14 cellular contexts compared by ENCODE assay signal in genomic region chr1:77680173-77680572, GRCh38. TPM values are rescaled to one million over a fixed set of nuclear protein-coding genes. Genes with fewer than 3 reads are reported as not detected.
DNase-seq lines count a peak whose midpoint lies in the region; ATAC-seq and TF ChIP-seq lines count a peak whose summit lies in the region.
"Had no signal": no experiment of that assay in that cellular context is flagged by ENCODE, and none has a peak within 500 bp of the region (broad histone marks: within the 10 kb centered on the region; RNA-seq: fewer than 3 reads in every experiment).

No MANE protein-coding gene starts in this region.

- no peaks in the 10 kb centered on the region for H3K9me3 Mint-ChIP-seq in natural killer cell treated with Interleukin-12 subunit alpha and Interleukin-12 subunit beta and Interleukin-15 and Interleukin-18, amount 100 ng/mL, for 72 hours
- H3K9me3 Mint-ChIP-seq in natural killer cell: no peaks in the 10 kb centered on the region
- H3K9me3 Mint-ChIP-seq: effector memory CD8-positive, alpha-beta T cell had no signal

- ATAC-seq in natural killer cell treated with Interleukin-12 subunit alpha and Interleukin-12 subunit beta and Interleukin-15 and Interleukin-18, amount 100 ng/mL, for 72 hours: no peak
- no peak for ATAC-seq in natural killer cell
- ATAC-seq in GM18498 (IDR thresholded peaks at IDR 0.05; ENCODE audit: unreplicated experiment): no peak
- no peak for ATAC-seq in GM21390 (IDR thresholded peaks at IDR 0.05; ENCODE audit: unreplicated experiment)
- ATAC-seq: effector memory CD8-positive, alpha-beta T cell had no signal

- no peak overlapping the region for H3K27ac Mint-ChIP-seq in natural killer cell treated with Interleukin-12 subunit alpha and Interleukin-12 subunit beta and Interleukin-15 and Interleukin-18, amount 100 ng/mL, for 72 hours
- no peak overlapping the region for H3K27ac Mint-ChIP-seq in natural killer cell

- peak overlapping the region; percentile 65 for H3K4me2 ChIP-seq in OCI-LY1 (ENCODE audit: low read length)

- no peaks in the 10 kb centered on the region for H3K9me2 ChIP-seq in OCI-LY1 (ENCODE audit: low read depth, low read length)

- H3K79me2 ChIP-seq in OCI-LY1 (ENCODE audit: insufficient read depth, low read length): peaks cover 71% of the 10 kb centered on the region

- H3K4me1 Mint-ChIP-seq in natural killer cell treated with Interleukin-12 subunit alpha and Interleukin-12 subunit beta and Interleukin-15 and Interleukin-18, amount 100 ng/mL, for 72 hours (ENCODE audit: low read depth in 2 of 2): peaks cover 27 to 31% of the 10 kb centered on the region in 2 donors
- peaks cover 37 to 42% of the 10 kb centered on the region in 2 donors for H3K4me1 Mint-ChIP-seq in natural killer cell

- H3K4me1 ChIP-seq in OCI-LY1 (ENCODE audit: insufficient read depth, low read length, severe bottlenecking) (peaks cover 60% of the 10 kb centered on the region), sigmoid colon (peaks cover 0 to 64% (median 43%) of the 10 kb centered on the region in 4 donors)

- TF ChIP-seq CTCF in natural killer cell (IDR thresholded peaks at IDR 0.05): no peak
- TF ChIP-seq CTCF in OCI-LY1 (IDR thresholded peaks at IDR 0.05; ENCODE audit: low read length): no peak
- TF ChIP-seq CTCF in sigmoid colon (IDR thresholded peaks at IDR 0.05): no peak

- H3K36me3 ChIP-seq in OCI-LY1 (ENCODE audit: insufficient read depth, low read length) (peaks cover 7% of the 10 kb centered on the region; the same call in 1 of the 2 replicates), sigmoid colon (no peaks in the 10 kb centered on the region)
- H3K36me3 ChIP-seq: ascending aorta, tibial artery had no signal

- no peaks in the 10 kb centered on the region for H3K27me3 Mint-ChIP-seq in natural killer cell treated with Interleukin-12 subunit alpha and Interleukin-12 subunit beta and Interleukin-15 and Interleukin-18, amount 100 ng/mL, for 72 hours
- no peaks in the 10 kb centered on the region for H3K27me3 Mint-ChIP-seq in natural killer cell (ENCODE audit: low read depth in 2 of 2)
- H3K27me3 Mint-ChIP-seq: CD4-positive, alpha-beta memory T cell; effector memory CD8-positive, alpha-beta T cell had no signal

- peak overlapping the region; percentile 20 for H3K4me3 ChIP-seq in OCI-LY1 (ENCODE audit: low read depth, low read length, poor library complexity, severe bottlenecking)
- no peak overlapping the region for H3K4me3 ChIP-seq in sigmoid colon
- H3K4me3 ChIP-seq: tibial artery had no signal

- no peak for DNase-seq in natural killer cell treated with Interleukin-12 subunit alpha and Interleukin-12 subunit beta and Interleukin-15 and Interleukin-18, amount 100 ng/mL, for 72 hours (ENCODE audit: low spot score)
- DNase-seq in natural killer cell (no peak), fibroblast of gingiva (ENCODE audit: low read depth) (peak; percentile 11), DMS 273 treated with DMSO at 0.1 percent for 48 hours (lab: John Stamatoyannopoulos, UW) (no peak), sigmoid colon (no peak)
- DNase-seq: CD4-positive, alpha-beta memory T cell; effector memory CD8-positive, alpha-beta T cell; NCI-H1092; NCI-H510A treated with DMSO at 0.1 percent for 48 hours; tibial artery had no signal

- no peak overlapping the region for H2AFZ ChIP-seq in OCI-LY1 (ENCODE audit: low read length)

- H3K36me3 Mint-ChIP-seq in natural killer cell treated with Interleukin-12 subunit alpha and Interleukin-12 subunit beta and Interleukin-15 and Interleukin-18, amount 100 ng/mL, for 72 hours: no peaks in the 10 kb centered on the region
- H3K36me3 Mint-ChIP-seq in natural killer cell: no peaks in the 10 kb centered on the region

- no peak overlapping the region for H3K27ac ChIP-seq in OCI-LY1 (ENCODE audit: low read depth, low read length, poor library complexity, severe bottlenecking)
- no peak overlapping the region for H3K27ac ChIP-seq in sigmoid colon
- H3K27ac ChIP-seq: ascending aorta, tibial artery had no signal

- no peaks in the 10 kb centered on the region for H3K9me3 ChIP-seq in OCI-LY1 (ENCODE audit: low read length)
- no peaks in the 10 kb centered on the region for H3K9me3 ChIP-seq in sigmoid colon
- H3K9me3 ChIP-seq: ascending aorta, tibial artery had no signal

- H3K27me3 ChIP-seq in OCI-LY1 (ENCODE audit: insufficient read depth, low read length) (no peaks in the 10 kb centered on the region), sigmoid colon (no peaks in the 10 kb centered on the region)
- H3K27me3 ChIP-seq: ascending aorta, tibial artery had no signal

- intact Hi-C loops in natural killer cell (cut with micrococcal nuclease) (loop anchor here (5.0 kb wide), 1 partner anchor 97 kb away; the partner anchor contains the start of gene MIGA1), sigmoid colon (cut with DNase I) (loop anchor here (5.0 kb wide), 3 partner anchors 77 to 463 kb away; partner anchors contain the start of genes FUBP1, PIGK and USP33)

- 60 to 75% methylated on average over 2 of the region's 2 CpGs for WGBS in sigmoid colon, 2 donors

- no peak for TF ChIP-seq POLR2A in sigmoid colon (IDR thresholded peaks at IDR 0.05)

- no peak overlapping the region; the same call in 1 of the 2 replicates for H3K9ac ChIP-seq in OCI-LY1 (ENCODE audit: low read length)

- no peak for TF ChIP-seq EP300 in sigmoid colon (IDR thresholded peaks at IDR 0.05)

- H4K20me1 ChIP-seq in OCI-LY1 (ENCODE audit: insufficient read depth, low read length): no peaks in the 10 kb centered on the region

- peak overlapping the region; percentile 8 for H3K4me3 Mint-ChIP-seq in natural killer cell treated with Interleukin-12 subunit alpha and Interleukin-12 subunit beta and Interleukin-15 and Interleukin-18, amount 100 ng/mL, for 72 hours
- no peak overlapping the region for H3K4me3 Mint-ChIP-seq in natural killer cell

- no peaks in the 10 kb centered on the region for H3F3A ChIP-seq in OCI-LY1 (ENCODE audit: insufficient read depth, low read length)

RNA-seq across cellular contexts. Expression of gene ZZZ3, which starts 2.3 kb away (rescaled TPM):
- 10 to 100 TPM; 40.9 to 61.1 TPM for total RNA-seq in natural killer cell treated with Interleukin-12 subunit alpha and Interleukin-12 subunit beta and Interleukin-15 and Interleukin-18, amount 100 ng/mL, for 72 hours
- 10 to 100 TPM; 31.9 to 43.6 (median 38.9) TPM for total RNA-seq in natural killer cell
- 10 to 100 TPM; 58.1 to 69.4 (median 66.7) TPM for total RNA-seq in sigmoid colon
- polyA plus RNA-seq in sigmoid colon: 10 to 100 TPM in 1 of 3 donors, 1 to 10 TPM in 2; 5.3 to 12.9 (median 9.6) TPM
